9 cellular contexts compared by ENCODE assay signal in genomic region chr18:57437782-57438668, GRCh38. TPM values are rescaled to one million over a fixed set of nuclear protein-coding genes. Genes with fewer than 3 reads are reported as not detected.
A peak's percentile ranks its signal among the peaks of the same experiment; 100 is the strongest.
DNase-seq lines count a peak whose midpoint lies in the region; ATAC-seq and TF ChIP-seq lines count a peak whose summit lies in the region.
"Had no signal": no experiment of that assay in that cellular context is flagged by ENCODE, and none has a peak within 500 bp of the region (broad histone marks: within the 10 kb centered on the region; RNA-seq: fewer than 3 reads in every experiment).

No MANE protein-coding gene starts in this region.

- H3K27me3 ChIP-seq in ACC112 (ENCODE audit: insufficient read depth, low read length) (peaks cover 94% of the 10 kb centered on the region), Peyer's patch (peaks cover 0 to 75% of the 10 kb centered on the region in 2 donors), body of pancreas (peaks cover 0 to 46% of the 10 kb centered on the region in 2 donors)

- no peak overlapping the region for H2AFZ ChIP-seq in ACC112 (ENCODE audit: low read length, unreplicated experiment)

- H3K27ac ChIP-seq in ACC112 (ENCODE audit: low read depth, low read length) = no peak overlapping the region
- no peak overlapping the region for H3K27ac ChIP-seq in Peyer's patch
- H3K27ac ChIP-seq in body of pancreas = no peak overlapping the region
- H3K27ac ChIP-seq: skin epidermis had no signal

- no peaks in the 10 kb centered on the region for H3K36me3 ChIP-seq in ACC112 (ENCODE audit: insufficient read depth, low read length)
- H3K36me3 ChIP-seq in Peyer's patch = no peaks in the 10 kb centered on the region
- no peaks in the 10 kb centered on the region for H3K36me3 ChIP-seq in body of pancreas (replicated peaks in 1 of 2; ENCODE audit: insufficient read depth in 1 of 2, low read depth in 2 of 2)

- in situ Hi-C loops in KBM-7 (cut with MboI; ENCODE audit: low pct_unique_long_range_greater_than_20kb, low sequenced_read_pairs) = loop anchor here (25.0 kb wide), 2 partner anchors 576 to 676 kb away; no protein-coding TSS in a partner anchor

- DNase-seq in KBM-7 = peak; percentile 91
- peak in 1 of 3 donors; percentile 70 for DNase-seq in Peyer's patch
- peak; percentile 64 to 77 (median 73) for DNase-seq in body of pancreas
- peak; percentile 79 for DNase-seq in kidney glomerular epithelial cell (lab: John Stamatoyannopoulos, UW)
- DNase-seq in stimulated activated CD4-positive, alpha-beta T cell treated with anti-CD3 and anti-CD28 coated beads, Interleukin-4, amount 100 ng/mL, for 4 hours = peak; percentile 48 to 51

- intact Hi-C loops in body of pancreas (cut with DNase I) = loop anchor here (5.0 kb wide), 1 partner anchor 571 kb away; no protein-coding TSS in a partner anchor

- peak; percentile 58 for ATAC-seq in GM18498 (IDR thresholded peaks at IDR 0.05; ENCODE audit: unreplicated experiment)
- peak; percentile 62 for ATAC-seq in body of pancreas
- ATAC-seq in HG03097 (IDR thresholded peaks at IDR 0.05; ENCODE audit: low FRiP score, unreplicated experiment) = no peak

- H3K4me3 ChIP-seq in ACC112 (ENCODE audit: low read depth, low read length) = peak overlapping the region; percentile 46
- H3K4me3 ChIP-seq in Peyer's patch = peak overlapping the region in 2 of 4 donors; percentile 19 to 43
- peak overlapping the region in 1 of 2 donors; percentile 16 for H3K4me3 ChIP-seq in body of pancreas

- H3K79me2 ChIP-seq in ACC112 (ENCODE audit: control insufficient read depth, insufficient read depth, low read length, unreplicated experiment) = no peaks in the 10 kb centered on the region

- TF ChIP-seq POLR2A in Peyer's patch (IDR thresholded peaks at IDR 0.05) (no peak), body of pancreas (IDR thresholded peaks at IDR 0.05) (no peak)

- WGBS in body of pancreas, 2 donors = 1 to 3% methylated on average over 34 to 71 of the region's 71 CpGs

- H3K9me3 ChIP-seq in Peyer's patch (peaks cover 0 to 4% (median 0%) of the 10 kb centered on the region in 4 donors), body of pancreas (no peaks in the 10 kb centered on the region)

- H3K4me1 ChIP-seq in ACC112 (ENCODE audit: control insufficient read depth, insufficient read depth, low read length, unreplicated experiment) (peaks cover 3% of the 10 kb centered on the region), Peyer's patch (peaks cover 0 to 57% (median 0%) of the 10 kb centered on the region in 4 donors), body of pancreas (peaks cover 73% of the 10 kb centered on the region)

- peak in 4 of 6 experiments; percentile 7 to 55 (median 54) for TF ChIP-seq CTCF in Peyer's patch (IDR thresholded peaks at IDR 0.05)
- TF ChIP-seq CTCF in body of pancreas (IDR thresholded peaks at IDR 0.05) = peak; percentile 52 to 81 (median 57)

RNA-seq across cellular contexts. Expression of gene ONECUT2, which starts 2.9 kb away (rescaled TPM):
- total RNA-seq in Peyer's patch (under 1 TPM in 2 of 4 donors, not detected in 2; under 0.01 to 0.09 TPM), body of pancreas (1 to 10 TPM; 2.6 to 3.1 TPM)
